Comparison of ENCODE assay signal across 1 cellular context in the genomic region with DNA sequence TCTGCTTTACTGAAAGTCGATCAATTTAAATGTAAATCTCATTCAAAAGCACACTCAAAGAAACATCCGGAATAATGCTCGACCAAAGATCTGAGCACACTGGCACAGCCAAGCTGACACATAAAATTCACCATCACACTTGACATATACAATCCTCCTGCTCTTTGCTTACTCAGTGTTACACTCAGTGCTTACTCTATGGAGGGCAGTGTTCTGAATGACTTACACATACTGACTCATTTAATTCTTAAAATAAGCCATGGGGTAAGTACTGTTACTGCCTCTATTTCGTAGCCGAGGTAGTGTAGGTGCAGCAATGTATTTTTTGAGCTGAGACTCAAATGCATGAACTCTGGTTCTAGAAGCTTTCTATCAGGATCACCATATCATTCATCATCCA.
TF ChIP-seq lines count a peak whose summit lies in the region.

No MANE protein-coding gene starts in this region.

TF ChIP-seq in GM23338, 12 proteins besides CTCF, POLR2A, EP300 and RAD21 (continued from another document):
- TF ChIP-seq ZNF462 (CRISPR knock-in tag; IDR thresholded peaks at IDR 0.05) (no peak), POLR2AphosphoS5 (IDR thresholded peaks at IDR 0.05; ENCODE audit: low read depth) (no peak), ZNF331 (CRISPR knock-in tag; IDR thresholded peaks at IDR 0.05; ENCODE audit: low read depth) (no peak), EZH2phosphoT487 (IDR thresholded peaks at IDR 0.05; ENCODE audit: unreplicated experiment) (no peak)
- TF ChIP-seq, protein P1, sequence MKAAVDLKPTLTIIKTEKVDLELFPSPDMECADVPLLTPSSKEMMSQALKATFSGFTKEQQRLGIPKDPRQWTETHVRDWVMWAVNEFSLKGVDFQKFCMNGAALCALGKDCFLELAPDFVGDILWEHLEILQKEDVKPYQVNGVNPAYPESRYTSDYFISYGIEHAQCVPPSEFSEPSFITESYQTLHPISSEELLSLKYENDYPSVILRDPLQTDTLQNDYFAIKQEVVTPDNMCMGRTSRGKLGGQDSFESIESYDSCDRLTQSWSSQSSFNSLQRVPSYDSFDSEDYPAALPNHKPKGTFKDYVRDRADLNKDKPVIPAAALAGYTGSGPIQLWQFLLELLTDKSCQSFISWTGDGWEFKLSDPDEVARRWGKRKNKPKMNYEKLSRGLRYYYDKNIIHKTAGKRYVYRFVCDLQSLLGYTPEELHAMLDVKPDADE (IDR thresholded peaks at IDR 0.05), result no peak
